19 cellular contexts compared by ENCODE assay signal in the genomic region with DNA sequence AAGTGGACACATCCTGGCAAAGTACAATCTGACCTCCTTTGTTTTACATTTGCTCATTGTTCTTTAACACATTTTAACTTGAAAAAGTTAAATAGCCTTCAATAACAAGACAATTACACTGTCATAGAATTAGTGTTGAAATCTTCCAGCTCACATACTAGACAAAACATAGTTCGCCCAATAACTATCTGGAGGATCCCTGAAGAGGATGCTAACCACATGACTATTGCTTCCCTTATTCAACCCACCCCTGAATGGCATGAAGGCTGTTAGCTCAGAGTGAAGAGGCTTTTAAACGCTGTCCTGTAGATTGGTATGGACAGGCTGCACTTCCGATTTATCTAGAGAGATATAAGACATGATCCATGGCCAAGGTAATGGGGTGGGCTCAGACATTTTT. TPM values are rescaled to one million over a fixed set of nuclear protein-coding genes. Genes with fewer than 3 reads are reported as not detected.
DNase-seq lines count a peak whose midpoint lies in the region; ATAC-seq, FAIRE-seq and TF ChIP-seq lines count a peak whose summit lies in the region.
"Had no signal": no experiment of that assay in that cellular context is flagged by ENCODE, and none has a peak within 500 bp of the region (broad histone marks: within the 10 kb centered on the region; RNA-seq: fewer than 3 reads in every experiment).

No MANE protein-coding gene starts in this region.

- TF ChIP-seq POLR2A in GM12878 (IDR thresholded peaks at IDR 0.05; ENCODE audit: low read depth, low read length), result no peak

- no peak for TF ChIP-seq RAD21 in GM12878 (IDR thresholded peaks at IDR 0.05; ENCODE audit: insufficient read depth, low read depth, low read length)

- no peak for ATAC-seq in GM12878
- peak; percentile 56 for ATAC-seq in upper lobe of right lung
- ATAC-seq: HCT116 had no signal

- H3K4me3 ChIP-seq in AG10803 (ENCODE audit: low read length) (no peak overlapping the region), HEK293 (ENCODE audit: low read depth, low read length) (no peak overlapping the region), GM12878 (no peak overlapping the region), upper lobe of right lung (no peak overlapping the region)
- H3K4me3 ChIP-seq: BLaER1 treated with 17β-estradiol and CSF1 and Interleukin-3, amounts not matched to agents 10 nM and 100 nM had no signal

- FAIRE-seq in GM12878 (lab: Jason Lieb, UNC), result peak; percentile 18
- no peak for FAIRE-seq in RCC 7860 (lab: Jason Lieb, UNC)
- FAIRE-seq: G401.6, GM12892, GM18507 had no signal

- no peak for TF ChIP-seq CTCF in AG10803 (conservative IDR thresholded peaks at IDR 0.05; ENCODE audit: low read length)
- TF ChIP-seq CTCF in HEK293 (tag by site-specific recombination; IDR thresholded peaks at IDR 0.05), result no peak
- TF ChIP-seq CTCF in GM12878 (IDR thresholded peaks at IDR 0.05 in 2 of 3, conservative IDR thresholded peaks at IDR 0.05 in 1 of 3; ENCODE audit: control insufficient read depth in 2 of 3, extremely low read depth in 1 of 3, insufficient read depth in 1 of 3, low read depth in 3 of 3, low read length in 3 of 3), result no peak
- TF ChIP-seq CTCF in upper lobe of right lung (IDR thresholded peaks at IDR 0.05), result no peak

- H3K36me3 ChIP-seq in HEK293 (ENCODE audit: control insufficient read depth in 2 of 2, insufficient read depth in 1 of 2, low read length in 2 of 2), result no peaks in the 10 kb centered on the region
- no peaks in the 10 kb centered on the region for H3K36me3 ChIP-seq in GM12878 (ENCODE audit: control insufficient read depth in 2 of 2, insufficient read depth in 2 of 2, low read length in 1 of 2)
- no peaks in the 10 kb centered on the region for H3K36me3 ChIP-seq in upper lobe of right lung
- H3K36me3 ChIP-seq: BLaER1 treated with 17β-estradiol and CSF1 and Interleukin-3, amounts not matched to agents 10 nM and 100 nM had no signal

- no peaks in the 10 kb centered on the region for H4K20me1 ChIP-seq in GM12878 (ENCODE audit: control insufficient read depth, insufficient read depth)
- H4K20me1 ChIP-seq: BLaER1 treated with 17β-estradiol and CSF1 and Interleukin-3, amounts not matched to agents 10 nM and 100 nM had no signal

- DNase-seq in AG10803 (ENCODE audit: low read depth) (peak; percentile 19), GM12878 (ENCODE audit: low read depth, low spot score) (no peak), upper lobe of right lung (no peak), NCI-H1048 (lab: John Stamatoyannopoulos, UW) (no peak), DMS53 (lab: John Stamatoyannopoulos, UW) (no peak), RCC 7860 (ENCODE audit: low spot score) (no peak)
- DNase-seq: 8988T; CD4-positive, CD25-positive, alpha-beta regulatory T cell; CD8-positive, alpha-beta memory T cell; COR-L47; DMS 273 treated with DMSO at 0.1 percent for 48 hours; GOT3; H7 had no signal

- 96% methylated on average over 3 of the region's 3 CpGs for WGBS in GM12878 (ENCODE audit: insufficient coverage, insufficient replicate concordance, low lambda C conversion rate, missing lambda C conversion rate)

- H3K9me3 ChIP-seq in HEK293 (ENCODE audit: control insufficient read depth, insufficient read depth, low read depth, low read length) (no peaks in the 10 kb centered on the region), GM12878 (replicated peaks; ENCODE audit: control insufficient read depth, insufficient read depth, low read length) (no peaks in the 10 kb centered on the region), upper lobe of right lung (no peaks in the 10 kb centered on the region)

- H3K4me1 ChIP-seq in HEK293 (ENCODE audit: control insufficient read depth, insufficient read depth, low read length) (no peaks in the 10 kb centered on the region), GM12878 (ENCODE audit: control insufficient read depth, insufficient read depth, low read length) (peaks cover 9% of the 10 kb centered on the region; the same call in 1 of the 2 replicates), upper lobe of right lung (peaks cover 13% of the 10 kb centered on the region)

- H3K27ac ChIP-seq in HEK293 (ENCODE audit: extremely low read depth, low read depth, low read length) (no peak overlapping the region), GM12878 (ENCODE audit: control insufficient read depth, insufficient read depth) (no peak overlapping the region), upper lobe of right lung (no peak overlapping the region)
- H3K27ac ChIP-seq: BLaER1 treated with 17β-estradiol and CSF1 and Interleukin-3, amounts not matched to agents 10 nM and 100 nM had no signal

- no peaks in the 10 kb centered on the region for H3K79me2 ChIP-seq in GM12878 (ENCODE audit: control insufficient read depth, insufficient read depth, low read length)

- SMC1A ChIA-PET in GM12878 (lab: Charles Lee; ENCODE audit: uncharacterized antibody, unreplicated experiment), result interaction anchor here (1.0 to 1.4 kb wide), 3 partner anchors 15 to 68 kb away, joined by 3 to 4 read pairs (median 3); a partner anchor contains a TSS

- intact Hi-C loops in GM12878 (cut with micrococcal nuclease; ENCODE audit: unreplicated experiment) (no loop called here), upper lobe of right lung (cut with DNase I) (no loop called here)

- POLR2A ChIA-PET in HEK293 (lab: Yijun Ruan, JAX) (no interaction called here), GM12878 (lab: Charles Lee) (no interaction called here)

- TF ChIP-seq EP300 in GM12878 (IDR thresholded peaks at IDR 0.05; ENCODE audit: borderline replicate concordance in 1 of 2, control insufficient read depth in 1 of 2, low read depth in 2 of 2, low read length in 2 of 2), result no peak

- H3K27me3 ChIP-seq in GM12878 (replicated peaks in 1 of 2; ENCODE audit: control insufficient read depth in 2 of 2, insufficient read depth in 2 of 2, low read length in 1 of 2) (no peaks in the 10 kb centered on the region), upper lobe of right lung (no peaks in the 10 kb centered on the region)
- H3K27me3 ChIP-seq: BLaER1 treated with 17β-estradiol and CSF1 and Interleukin-3, amounts not matched to agents 10 nM and 100 nM had no signal

- BruUV-seq in GM12878 (replicated peaks; lab: Mats Ljungman, UMichigan), result no TSS peak

- CTCF ChIA-PET in HEK293 (lab: Yijun Ruan, JAX) (interaction anchor here (0.5 to 1.4 kb wide), 6 partner anchors 17 to 184 kb away, joined by 3 to 6 read pairs (median 3); a partner anchor contains a TSS), GM12878 (lab: Yijun Ruan, JAX) (interaction anchor here (1.5 to 2.2 kb wide), 3 partner anchors 11 to 68 kb away, joined by 3 to 11 read pairs (median 5); no protein-coding TSS in a partner anchor)

- in situ Hi-C loops in GM12878 (cut with MboI), result no loop called here

- H3K4me2 ChIP-seq in GM12878 (ENCODE audit: control insufficient read depth, insufficient read depth), result no peak overlapping the region
- H3K4me2 ChIP-seq: BLaER1 treated with 17β-estradiol and CSF1 and Interleukin-3, amounts not matched to agents 10 nM and 100 nM had no signal

- no peak overlapping the region for H3K9ac ChIP-seq in GM12878 (ENCODE audit: control insufficient read depth, insufficient read depth, low read length)
- H3K9ac ChIP-seq: BLaER1 treated with 17β-estradiol and CSF1 and Interleukin-3, amounts not matched to agents 10 nM and 100 nM had no signal

- RAD21 ChIA-PET in GM12878 (lab: Charles Lee; ENCODE audit: unreplicated experiment), result interaction anchor here (2.0 kb wide), 1 partner anchor 11 kb away, joined by 5 read pairs; no protein-coding TSS in a partner anchor

- H2AFZ ChIP-seq in GM12878 (ENCODE audit: control insufficient read depth, low read depth, low read length), result no peak overlapping the region

TF ChIP-seq in HEK293, 187 proteins besides CTCF, POLR2A, EP300 and RAD21:
- TF ChIP-seq ZNF596 (tag by site-specific recombination; IDR thresholded peaks at IDR 0.05) (no peak), SCRT2 (tag by site-specific recombination; IDR thresholded peaks at IDR 0.05) (0 out of 2 replicates have a peak, but pooled peaks have one; percentile 60)

TF ChIP-seq in GM12878, 131 proteins besides CTCF, POLR2A, EP300 and RAD21 (continues in another document):
- TF ChIP-seq RCOR1 (conservative IDR thresholded peaks at IDR 0.05; ENCODE audit: low read depth, low read length) (no peak), YY1 (IDR thresholded peaks at IDR 0.05; ENCODE audit: low read depth, low read length) (no peak), WRNIP1 (IDR thresholded peaks at IDR 0.05; ENCODE audit: borderline replicate concordance, low read depth, low read length) (no peak), HDGF (IDR thresholded peaks at IDR 0.05) (no peak)
- TF ChIP-seq, protein P1, sequence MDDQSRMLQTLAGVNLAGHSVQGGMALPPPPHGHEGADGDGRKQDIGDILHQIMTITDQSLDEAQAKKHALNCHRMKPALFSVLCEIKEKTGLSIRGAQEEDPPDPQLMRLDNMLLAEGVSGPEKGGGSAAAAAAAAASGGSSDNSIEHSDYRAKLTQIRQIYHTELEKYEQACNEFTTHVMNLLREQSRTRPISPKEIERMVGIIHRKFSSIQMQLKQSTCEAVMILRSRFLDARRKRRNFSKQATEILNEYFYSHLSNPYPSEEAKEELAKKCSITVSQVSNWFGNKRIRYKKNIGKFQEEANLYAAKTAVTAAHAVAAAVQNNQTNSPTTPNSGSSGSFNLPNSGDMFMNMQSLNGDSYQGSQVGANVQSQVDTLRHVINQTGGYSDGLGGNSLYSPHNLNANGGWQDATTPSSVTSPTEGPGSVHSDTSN (IDR thresholded peaks at IDR 0.05; ENCODE audit: insufficient replicate concordance, low read depth, low read length), result no peak

RNA-seq across cellular contexts. Expression of a gene that starts 15.0 kb away (rescaled TPM):
- 131 and 135 TPM in 2 replicates for total RNA-seq in GM12878 (2013; cell fraction: nucleolus; rRNA removed)
- total RNA-seq in GM12878 (2014; rRNA removed), result 65.3 and 77.4 TPM in 2 replicates
- 62.3 and 63.9 TPM in 2 replicates for total RNA-seq in GM12878 (2014; rRNA removed; fragmentation: Illumina TruSeq; extraction: Trizol)
- total RNA-seq in GM12878 (2021), result 75.1 and 76.4 TPM in 2 replicates
- polyA plus RNA-seq in GM12878 (2011; ENCODE audit: low read depth), result 20.3 TPM
- polyA plus RNA-seq in GM12878 (2011; rRNA removed), result 12.2 and 12.6 TPM in 2 replicates
- 6.7 and 9.5 TPM in 2 replicates for polyA plus RNA-seq in GM12878 (2011; cell fraction: cytosol; rRNA removed)
- 14.6 and 17.6 TPM in 2 replicates for polyA plus RNA-seq in GM12878 (2011; cell fraction: nucleus; rRNA removed)
- 22.5 and 29.0 TPM in 2 replicates for polyA plus RNA-seq in GM12878 (2012)
- polyA plus RNA-seq in GM12878 (2014; fragmentation: Illumina TruSeq; extraction: Trizol), result 51.8 and 58.9 TPM in 2 replicates
- polyA plus RNA-seq in GM12878 (2014; fragmentation: Nextera tagmentation; extraction: Ambion mirVana), result 10 to 100 TPM; 17.1 to 24.2 TPM
- polyA plus RNA-seq in GM12878 (2014; rRNA removed), result 35.9 and 38.6 TPM in 2 replicates
- polyA plus RNA-seq in GM12878 (2016; fragmentation: Nextera tagmentation; extraction: Ambion mirVana), result 10 to 100 TPM; 43.0 TPM
- 23.2 and 26.4 TPM in 2 replicates for polyA minus RNA-seq in GM12878 (2011; rRNA and poly(A)+ RNA removed)
- polyA minus RNA-seq in GM12878 (2011; cell fraction: cytosol; rRNA and poly(A)+ RNA removed), result 3.8 and 3.9 TPM in 2 replicates
- 17.5 and 26.1 TPM in 2 replicates for polyA minus RNA-seq in GM12878 (2011; cell fraction: nucleus; rRNA and poly(A)+ RNA removed)
- total RNA-seq in upper lobe of right lung, result 47.6 TPM
